ENCODE assay signal across 9 cellular contexts in the genomic region with DNA sequence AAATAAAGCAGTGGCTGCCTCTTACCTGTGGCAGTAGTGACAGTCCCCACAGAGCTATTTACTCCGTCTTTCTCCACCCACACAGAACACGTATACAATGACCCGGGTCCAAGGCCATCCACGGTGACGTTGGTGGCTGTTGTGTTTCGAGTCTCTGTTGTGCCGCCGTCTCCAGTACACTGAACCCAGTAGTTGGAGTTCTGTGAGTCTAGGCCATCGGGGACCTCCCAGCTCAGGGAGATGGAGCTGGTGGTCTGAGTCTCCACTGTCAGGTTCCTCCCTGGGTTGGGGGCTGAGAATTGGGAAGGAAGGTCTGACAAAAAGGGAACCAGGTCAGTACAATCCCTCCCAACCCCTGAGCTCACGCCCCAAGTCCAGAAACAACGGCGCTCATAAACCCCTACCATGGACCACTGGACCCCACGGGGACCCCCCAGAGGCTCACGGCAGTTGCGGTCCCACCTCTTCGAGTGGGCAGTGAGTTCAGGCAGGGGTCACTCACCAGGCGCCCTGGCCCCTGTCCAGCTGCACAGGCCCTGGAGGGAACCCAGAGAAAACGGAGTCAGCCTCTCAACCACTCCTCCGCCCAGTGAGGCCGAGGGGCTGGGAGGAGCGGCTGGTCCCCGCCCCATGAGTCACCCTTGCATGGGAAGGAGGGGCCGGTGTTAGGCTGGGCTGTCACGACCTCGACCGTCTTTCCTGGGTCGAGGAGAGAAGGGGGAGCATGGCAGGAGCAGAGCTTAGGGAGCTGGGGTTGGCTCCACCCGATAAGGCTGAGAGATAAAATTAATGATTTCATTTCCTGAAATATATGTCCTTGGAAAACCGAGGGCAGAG. TPM values are rescaled to one million over a fixed set of nuclear protein-coding genes. Genes with fewer than 3 reads are reported as not detected.
A peak's percentile ranks its signal among the peaks of the same experiment; 100 is the strongest.
DNase-seq lines count a peak whose midpoint lies in the region; ATAC-seq and TF ChIP-seq lines count a peak whose summit lies in the region.
"Had no signal": no experiment of that assay in that cellular context is flagged by ENCODE, and none has a peak within 500 bp of the region (broad histone marks: within the 10 kb centered on the region; RNA-seq: fewer than 3 reads in every experiment).

No MANE protein-coding gene starts in this region.

- H2BK120ac ChIP-seq in neuronal stem cell (ENCODE audit: low read depth, low read length) = no peak overlapping the region

- H3K4me3 Mint-ChIP-seq in activated T-cell treated with anti-CD3 and anti-CD28 coated beads, Interleukin-2, amount 50 U/mL, for 24 hours = no peak overlapping the region
- H3K4me3 Mint-ChIP-seq in type B pancreatic cell = peak overlapping the region; percentile 83

- peak; percentile 74 for DNase-seq in DMS 273 (lab: John Stamatoyannopoulos, UW; ENCODE audit: unreplicated experiment)
- DNase-seq in DMS 273 treated with DMSO at 0.1 percent for 48 hours (lab: John Stamatoyannopoulos, UW) = no peak
- DNase-seq in NCI-H446 (lab: John Stamatoyannopoulos, UW) = peak; percentile 49 to 79
- DNase-seq in activated T-cell treated with anti-CD3 and anti-CD28 coated beads, Interleukin-2, amount 50 U/mL, for 24 hours = peak; percentile 65
- peak; percentile 96 for DNase-seq in fibroblast of villous mesenchyme (ENCODE audit: low read depth)
- DNase-seq in neuronal stem cell (ENCODE audit: low spot score) = peak; percentile 67
- no peak for DNase-seq in type B pancreatic cell (ENCODE audit: extremely low spot score, unreplicated experiment)

- H3K23ac ChIP-seq in neuronal stem cell (ENCODE audit: low read depth, low read length, poor library complexity) = peak overlapping the region; percentile 1

- H3K4me2 ChIP-seq in neuronal stem cell (ENCODE audit: insufficient read depth, low read length, poor library complexity, severe bottlenecking) = peak overlapping the region; percentile 31

- peak overlapping the region; percentile 86 for H2AFZ ChIP-seq in neuronal stem cell (ENCODE audit: low read length)

- no peak for ATAC-seq in GM18868 (IDR thresholded peaks at IDR 0.05; ENCODE audit: unreplicated experiment)

- peak overlapping the region; percentile 58 for H3K27ac Mint-ChIP-seq in activated T-cell treated with anti-CD3 and anti-CD28 coated beads, Interleukin-2, amount 50 U/mL, for 24 hours
- peak overlapping the region; percentile 94 for H3K27ac Mint-ChIP-seq in type B pancreatic cell

- no peaks in the 10 kb centered on the region for H3K36me3 Mint-ChIP-seq in activated T-cell treated with anti-CD3 and anti-CD28 coated beads, Interleukin-2, amount 50 U/mL, for 24 hours (ENCODE audit: low read depth)
- H3K36me3 Mint-ChIP-seq in type B pancreatic cell = no peaks in the 10 kb centered on the region

- H2AK5ac ChIP-seq in neuronal stem cell (ENCODE audit: low read depth, low read length) = no peak overlapping the region

- no peak overlapping the region for H4K8ac ChIP-seq in neuronal stem cell (ENCODE audit: low read depth, low read length)

- no peak overlapping the region for H2BK12ac ChIP-seq in neuronal stem cell (ENCODE audit: low read length)

- peaks cover 52% of the 10 kb centered on the region for H3K27me3 Mint-ChIP-seq in activated T-cell treated with anti-CD3 and anti-CD28 coated beads, Interleukin-2, amount 50 U/mL, for 24 hours
- H3K27me3 Mint-ChIP-seq in type B pancreatic cell = peaks cover 18% of the 10 kb centered on the region

- H3K4me3 ChIP-seq in fibroblast of villous mesenchyme (ENCODE audit: low read depth, low read length) (peak overlapping the region; percentile 55), neuronal stem cell (ENCODE audit: low read length in 2 of 2) (peak overlapping the region in 1 of 2 donors; percentile 24)

- H3K9me3 Mint-ChIP-seq in activated T-cell treated with anti-CD3 and anti-CD28 coated beads, Interleukin-2, amount 50 U/mL, for 24 hours = no peaks in the 10 kb centered on the region
- no peaks in the 10 kb centered on the region for H3K9me3 Mint-ChIP-seq in type B pancreatic cell

- no peak overlapping the region for H3K4ac ChIP-seq in neuronal stem cell (ENCODE audit: low read length)

- peaks cover 7 to 20% of the 10 kb centered on the region in 2 donors for H3K4me1 ChIP-seq in neuronal stem cell (ENCODE audit: control insufficient read depth in 2 of 2, insufficient read depth in 1 of 2, low read depth in 1 of 2, low read length in 2 of 2)

- no peaks in the 10 kb centered on the region for H3K36me3 ChIP-seq in neuronal stem cell (replicated peaks in 1 of 2; ENCODE audit: control insufficient read depth in 2 of 2, insufficient read depth in 2 of 2, low read length in 2 of 2)

- no CpG with 5 or more reads among the region's 29 CpGs for WGBS in neuronal stem cell (ENCODE audit: extremely low coverage in 2 of 2, insufficient read length in 2 of 2, insufficient replicate concordance in 1 of 2), 2 donors

- H2BK15ac ChIP-seq in neuronal stem cell (ENCODE audit: low read length) = no peak overlapping the region

- H3K14ac ChIP-seq in neuronal stem cell (ENCODE audit: low read length) = no peak overlapping the region

- peak overlapping the region; percentile 9 for H3K9ac ChIP-seq in neuronal stem cell (ENCODE audit: low read depth, low read length, poor library complexity)

- TF ChIP-seq CTCF in fibroblast of villous mesenchyme (IDR thresholded peaks at IDR 0.05; ENCODE audit: insufficient read depth, low read depth, low read length) (no peak), type B pancreatic cell (conservative IDR thresholded peaks at IDR 0.05) (no peak)

- no peaks in the 10 kb centered on the region for H3K9me3 ChIP-seq in neuronal stem cell (replicated peaks in 1 of 2; ENCODE audit: control insufficient read depth in 2 of 2, insufficient read depth in 1 of 2, low read depth in 1 of 2, low read length in 2 of 2)

- peaks cover 4% of the 10 kb centered on the region for H3K4me1 Mint-ChIP-seq in activated T-cell treated with anti-CD3 and anti-CD28 coated beads, Interleukin-2, amount 50 U/mL, for 24 hours (ENCODE audit: low read depth)
- H3K4me1 Mint-ChIP-seq in type B pancreatic cell (ENCODE audit: unreplicated experiment) = peaks cover 13% of the 10 kb centered on the region

- H2BK5ac ChIP-seq in neuronal stem cell (ENCODE audit: low read length) = peak overlapping the region; percentile 82

- H3K27ac ChIP-seq in neuronal stem cell (replicated peaks; ENCODE audit: low read length) = peak overlapping the region; percentile 24
- H3K27ac ChIP-seq: 22Rv1 had no signal

- H3K18ac ChIP-seq in neuronal stem cell (ENCODE audit: low read length) = peak overlapping the region; percentile 77

- H3K79me1 ChIP-seq in neuronal stem cell (ENCODE audit: low read depth, low read length) = no peaks in the 10 kb centered on the region

- no peaks in the 10 kb centered on the region for H3K27me3 ChIP-seq in neuronal stem cell (ENCODE audit: control insufficient read depth in 3 of 3, insufficient read depth in 3 of 3, low read depth in 1 of 3, low read length in 3 of 3)

- no peak overlapping the region for H4K91ac ChIP-seq in neuronal stem cell (ENCODE audit: low read depth, low read length, poor library complexity)

RNA-seq across cellular contexts. Expression of gene PTPRH, which starts 2.4 kb away (rescaled TPM):
- 3.9 and 7.1 TPM in 2 replicates for total RNA-seq in fibroblast of villous mesenchyme
- polyA plus RNA-seq in neuronal stem cell (2013, experiment 1 of 2) = 0.29 TPM
- 0.17 TPM for polyA plus RNA-seq in neuronal stem cell (2013, experiment 2 of 2)
- 3.9 and 4.3 TPM in 2 replicates for total RNA-seq in type B pancreatic cell (ENCODE audit: low replicate concordance)

RNA-seq across cellular contexts. Expression of gene TMEM86B, which starts 21.7 kb away (rescaled TPM):
- total RNA-seq in fibroblast of villous mesenchyme (1.6 and 1.7 TPM in 2 replicates), type B pancreatic cell (ENCODE audit: low replicate concordance) (14.4 and 19.0 TPM in 2 replicates)
- 3.0 TPM for polyA plus RNA-seq in neuronal stem cell (2013, experiment 1 of 2)
- polyA plus RNA-seq in neuronal stem cell (2013, experiment 2 of 2) = 3.0 TPM

RNA-seq across cellular contexts. Expression of gene SYT5, which starts 26.8 kb away (rescaled TPM):
- total RNA-seq in fibroblast of villous mesenchyme = under 0.01 and 0.86 TPM in 2 replicates
- 0.14 TPM for polyA plus RNA-seq in neuronal stem cell (2013, experiment 1 of 2)
- polyA plus RNA-seq in neuronal stem cell (2013, experiment 2 of 2) = 0.26 TPM
- 5.0 and 9.1 TPM in 2 replicates for total RNA-seq in type B pancreatic cell (ENCODE audit: low replicate concordance)

RNA-seq across cellular contexts. Expression of gene DNAAF3, which starts 40.5 kb away (rescaled TPM):
- under 0.01 TPM in 1 of 2 replicates, not detected in the other for total RNA-seq in fibroblast of villous mesenchyme
- polyA plus RNA-seq in neuronal stem cell (2013, experiment 1 of 2) = 6.3 TPM
- 6.0 TPM for polyA plus RNA-seq in neuronal stem cell (2013, experiment 2 of 2)
- total RNA-seq in type B pancreatic cell (ENCODE audit: low replicate concordance) = 5.9 and 12.2 TPM in 2 replicates

RNA-seq across cellular contexts. Expression of gene TNNI3, which starts 49.4 kb away (rescaled TPM):
- total RNA-seq in fibroblast of villous mesenchyme (not detected in 2 replicates), type B pancreatic cell (ENCODE audit: low replicate concordance) (2.1 and 4.3 TPM in 2 replicates)
- 38.0 TPM for polyA plus RNA-seq in neuronal stem cell (2013, experiment 1 of 2)
- polyA plus RNA-seq in neuronal stem cell (2013, experiment 2 of 2) = 36.6 TPM

Comparison
In these comparisons a context has a peak if more than half of its experiments do, and no peak if none do; other contexts are left out.
1. DNase-seq: peak in DMS 273 (single experiment), NCI-H446 (2 of 2), activated T-cell treated with anti-CD3 and anti-CD28 coated beads, Interleukin-2, amount 50 U/mL, for 24 hours (single experiment), fibroblast of villous mesenchyme (single experiment) and neuronal stem cell (single experiment); none in DMS 273 treated with DMSO at 0.1 percent for 48 hours (single experiment) and type B pancreatic cell (single experiment).